In genomic region chr3:170697131-170697530, GRCh38 we compare ENCODE assay signal across 18 cellular contexts.
"Had no signal": no experiment of that assay in that cellular context is flagged by ENCODE, and none has a peak within 500 bp of the region (broad histone marks: within the 10 kb centered on the region; RNA-seq: fewer than 3 reads in every experiment).

No MANE protein-coding gene starts in this region.

- ATAC-seq: activated CD4-positive, CD25-positive, alpha-beta regulatory T cell treated with anti-CD3 and anti-CD28 coated beads, Interleukin-2, amount 50 U/mL, for 24 hours; left colon; mucosa of descending colon; pancreas; psoas muscle; T-helper 17 cell had no signal

- H3K27ac Mint-ChIP-seq: activated naive CD8-positive, alpha-beta T cell treated with anti-CD3 and anti-CD28 coated beads, Interleukin-2, amount 10 ng/mL, durations not matched to agents 7 days and 5 days; T-helper 17 cell had no signal

- H3K4me3 Mint-ChIP-seq: activated naive CD8-positive, alpha-beta T cell treated with anti-CD3 and anti-CD28 coated beads, Interleukin-2, amount 10 ng/mL, durations not matched to agents 7 days and 5 days; nephron progenitor cell; T-helper 17 cell had no signal

- H3K9me3 Mint-ChIP-seq: nephron progenitor cell had no signal

- H3K36me3 Mint-ChIP-seq: activated naive CD8-positive, alpha-beta T cell treated with anti-CD3 and anti-CD28 coated beads, Interleukin-2, amount 10 ng/mL, durations not matched to agents 7 days and 5 days had no signal

- DNase-seq: activated naive CD8-positive, alpha-beta T cell treated with anti-CD3 and anti-CD28 coated beads, Interleukin-2, amount 10 ng/mL, durations not matched to agents 7 days and 5 days; activated T-cell treated with anti-CD3 and anti-CD28 coated beads, Interleukin-2, amount 50 U/mL, for 1 hour; amygdala; cortex of kidney; erythroblast; foreskin fibroblast; left colon; mesenchymal stem cell; mucosa of descending colon; nephron progenitor cell; pancreas; psoas muscle; spleen; stimulated activated naive CD4-positive, alpha-beta T cell; substantia nigra; SW 1271; T-helper 17 cell had no signal

- H3K4me1 Mint-ChIP-seq: activated naive CD8-positive, alpha-beta T cell treated with anti-CD3 and anti-CD28 coated beads, Interleukin-2, amount 10 ng/mL, durations not matched to agents 7 days and 5 days had no signal

- H3K27me3 Mint-ChIP-seq: activated naive CD8-positive, alpha-beta T cell treated with anti-CD3 and anti-CD28 coated beads, Interleukin-2, amount 10 ng/mL, durations not matched to agents 7 days and 5 days had no signal
